2 cellular contexts compared by ENCODE assay signal in the genomic region with DNA sequence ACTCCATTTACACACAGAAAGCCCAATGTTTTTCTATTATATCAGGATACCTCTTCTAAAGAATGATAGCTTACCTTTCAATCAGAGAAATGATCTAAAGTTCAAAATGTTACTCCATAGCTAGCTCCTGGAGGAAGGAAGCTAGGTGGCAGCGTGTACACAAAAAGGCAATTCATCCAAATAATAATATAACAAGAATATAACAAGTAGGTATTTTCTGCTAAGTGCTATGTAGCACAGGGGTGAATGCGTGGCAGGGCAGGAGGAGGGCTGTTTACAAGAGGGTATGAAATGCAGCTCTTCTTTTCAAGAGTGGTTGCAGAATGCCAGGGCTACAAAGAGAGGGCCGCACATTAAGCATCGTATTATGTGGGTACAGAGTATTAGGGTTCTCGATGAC.
TF ChIP-seq lines count a peak whose summit lies in the region.

No MANE protein-coding gene starts in this region.

TF ChIP-seq in IMR-90, 13 proteins besides CTCF, POLR2A, EP300 and RAD21:
- TF ChIP-seq, protein P1, sequence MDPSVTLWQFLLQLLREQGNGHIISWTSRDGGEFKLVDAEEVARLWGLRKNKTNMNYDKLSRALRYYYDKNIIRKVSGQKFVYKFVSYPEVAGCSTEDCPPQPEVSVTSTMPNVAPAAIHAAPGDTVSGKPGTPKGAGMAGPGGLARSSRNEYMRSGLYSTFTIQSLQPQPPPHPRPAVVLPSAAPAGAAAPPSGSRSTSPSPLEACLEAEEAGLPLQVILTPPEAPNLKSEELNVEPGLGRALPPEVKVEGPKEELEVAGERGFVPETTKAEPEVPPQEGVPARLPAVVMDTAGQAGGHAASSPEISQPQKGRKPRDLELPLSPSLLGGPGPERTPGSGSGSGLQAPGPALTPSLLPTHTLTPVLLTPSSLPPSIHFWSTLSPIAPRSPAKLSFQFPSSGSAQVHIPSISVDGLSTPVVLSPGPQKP (IDR thresholded peaks at IDR 0.05; ENCODE audit: borderline replicate concordance, low read depth, low read length) = no peak
- TF ChIP-seq RFX5 (IDR thresholded peaks at IDR 0.05; ENCODE audit: low read depth, low read length) = no peak
- TF ChIP-seq FOS (IDR thresholded peaks at IDR 0.05; ENCODE audit: low read depth, low read length) = no peak
- TF ChIP-seq MXI1 (IDR thresholded peaks at IDR 0.05; ENCODE audit: borderline replicate concordance, low read depth, low read length) = no peak
- TF ChIP-seq MAZ (IDR thresholded peaks at IDR 0.05; ENCODE audit: borderline replicate concordance, low read depth, low read length) = no peak
- no peak for TF ChIP-seq MAFK (IDR thresholded peaks at IDR 0.05; ENCODE audit: low read depth, low read length)
- TF ChIP-seq CHD1 (IDR thresholded peaks at IDR 0.05; ENCODE audit: low read depth, low read length) = no peak
- TF ChIP-seq RCOR1 (IDR thresholded peaks at IDR 0.05; ENCODE audit: insufficient replicate concordance, low read length) = no peak
- no peak for TF ChIP-seq USF2 (IDR thresholded peaks at IDR 0.05; ENCODE audit: low read depth, low read length)
- TF ChIP-seq SMC3 (IDR thresholded peaks at IDR 0.05; ENCODE audit: low read depth, low read length) = no peak
- no peak for TF ChIP-seq NFE2L2 (IDR thresholded peaks at IDR 0.05; ENCODE audit: low read depth, low read length)
- TF ChIP-seq CEBPB (IDR thresholded peaks at IDR 0.05; ENCODE audit: low read depth, low read length) = no peak
TF ChIP-seq in IMR-90: peak in this region for 0.

TF ChIP-seq in GM12891, 5 proteins besides CTCF, POLR2A, EP300 and RAD21:
- TF ChIP-seq PAX5 (IDR thresholded peaks at IDR 0.05; ENCODE audit: insufficient read depth, low read length, severe bottlenecking) (no peak), SPI1 (IDR thresholded peaks at IDR 0.05; ENCODE audit: low read depth, low read length) (no peak), TAF1 (IDR thresholded peaks at IDR 0.05; ENCODE audit: low read depth, low read length) (no peak), POU2F2 (IDR thresholded peaks at IDR 0.05; ENCODE audit: low read depth, low read length) (no peak), POLR2AphosphoS5 (IDR thresholded peaks at IDR 0.05; ENCODE audit: low read depth, low read length) (no peak)
